ENCODE assay signal across 13 cellular contexts in genomic region chr5:61805101-61805500, GRCh38.
DNase-seq lines count a peak whose midpoint lies in the region; ATAC-seq and TF ChIP-seq lines count a peak whose summit lies in the region.
"Had no signal": no experiment of that assay in that cellular context is flagged by ENCODE, and none has a peak within 500 bp of the region (broad histone marks: within the 10 kb centered on the region; RNA-seq: fewer than 3 reads in every experiment).

No MANE protein-coding gene starts in this region.

- ATAC-seq in HG03571 (IDR thresholded peaks at IDR 0.05; ENCODE audit: unreplicated experiment) = no peak

- no peaks in the 10 kb centered on the region for H4K20me1 ChIP-seq in osteoblast (ENCODE audit: insufficient read depth, low read length)

- peaks cover 3% of the 10 kb centered on the region for H3K27me3 ChIP-seq in osteoblast (ENCODE audit: insufficient read depth, low read length)
- H3K27me3 ChIP-seq: adrenal gland had no signal

- H3K4me1 ChIP-seq in osteoblast (ENCODE audit: insufficient read depth, low read length) = peaks cover 3% of the 10 kb centered on the region
- H3K4me1 ChIP-seq: adrenal gland had no signal

- DNase-seq in ELF-1 (ENCODE audit: low read depth, low spot score) = peak; percentile 4
- peak; percentile 68 for DNase-seq in epithelial cell of proximal tubule (ENCODE audit: low read depth)
- DNase-seq in osteoblast (ENCODE audit: insufficient read length, low spot score, missing footprints) = peak; percentile 65
- DNase-seq in activated CD4-positive, alpha-beta T cell treated with anti-CD3 and anti-CD28 coated beads, Interleukin-2, amount 50 U/mL, for 1 hour = no peak
- DNase-seq in foreskin melanocyte = no peak
- no peak for DNase-seq in epidermal melanocyte (ENCODE audit: insufficient read length, low spot score)
- DNase-seq: adrenal gland, Caco-2, NCI-H524, retina, T-helper 1 cell had no signal

- no peak overlapping the region for H3K27ac ChIP-seq in osteoblast (ENCODE audit: low read depth, low read length)
- H3K27ac ChIP-seq: adrenal gland had no signal

- H3K36me3 ChIP-seq in osteoblast (ENCODE audit: insufficient read depth, low read length) = no peaks in the 10 kb centered on the region
- H3K36me3 ChIP-seq: adrenal gland had no signal

- peak overlapping the region; percentile 36 for H2AFZ ChIP-seq in osteoblast (ENCODE audit: low read length)

- H3K4me3 ChIP-seq in epithelial cell of proximal tubule (ENCODE audit: low read depth, low read length) (no peak overlapping the region), osteoblast (ENCODE audit: insufficient read depth, low read length) (no peak overlapping the region)
- H3K4me3 ChIP-seq: adrenal gland had no signal

- H3K9me3 ChIP-seq in osteoblast (ENCODE audit: low read depth, low read length) = no peaks in the 10 kb centered on the region
- H3K9me3 ChIP-seq: adrenal gland, Caco-2 had no signal

- no peak for TF ChIP-seq CTCF in epithelial cell of proximal tubule (conservative IDR thresholded peaks at IDR 0.05; ENCODE audit: low read depth, low read length)
- no peak for TF ChIP-seq CTCF in osteoblast (IDR thresholded peaks at IDR 0.05; ENCODE audit: extremely low read depth, low read depth, low read length)

- H3K4me2 ChIP-seq in osteoblast (ENCODE audit: insufficient read depth, low read length) = peak overlapping the region; percentile 20

- H3K79me2 ChIP-seq in osteoblast (ENCODE audit: insufficient read depth, low read length) = no peaks in the 10 kb centered on the region

TF ChIP-seq in PFSK-1, 5 proteins besides CTCF, POLR2A, EP300 and RAD21:
- TF ChIP-seq FOXP2 (optimal IDR thresholded peaks at IDR 0.05; ENCODE audit: borderline replicate concordance, extremely low read depth, extremely low read length, insufficient read depth) = no peak
- 0 out of 2 replicates have a peak, but pooled peaks have one; percentile 29 for TF ChIP-seq SIN3A (IDR thresholded peaks at IDR 0.05; ENCODE audit: borderline replicate concordance, insufficient read depth, low read length)
- TF ChIP-seq REST (IDR thresholded peaks at IDR 0.05; ENCODE audit: insufficient read depth in 1 of 2, low read depth in 2 of 2, low read length in 2 of 2) = 0 out of 4 replicates have a peak, but pooled peaks of 1 of the 2 experiments have one; percentile 17

Comparison
In these comparisons a context has a peak if more than half of its experiments do, and no peak if none do; other contexts are left out.
1. DNase-seq: peak in ELF-1 (single experiment), epithelial cell of proximal tubule (single experiment) and osteoblast (single experiment); none in activated CD4-positive, alpha-beta T cell treated with anti-CD3 and anti-CD28 coated beads, Interleukin-2, amount 50 U/mL, for 1 hour (single experiment), foreskin melanocyte (single experiment) and epidermal melanocyte (single experiment).